8 cellular contexts compared by ENCODE assay signal in the genomic region with DNA sequence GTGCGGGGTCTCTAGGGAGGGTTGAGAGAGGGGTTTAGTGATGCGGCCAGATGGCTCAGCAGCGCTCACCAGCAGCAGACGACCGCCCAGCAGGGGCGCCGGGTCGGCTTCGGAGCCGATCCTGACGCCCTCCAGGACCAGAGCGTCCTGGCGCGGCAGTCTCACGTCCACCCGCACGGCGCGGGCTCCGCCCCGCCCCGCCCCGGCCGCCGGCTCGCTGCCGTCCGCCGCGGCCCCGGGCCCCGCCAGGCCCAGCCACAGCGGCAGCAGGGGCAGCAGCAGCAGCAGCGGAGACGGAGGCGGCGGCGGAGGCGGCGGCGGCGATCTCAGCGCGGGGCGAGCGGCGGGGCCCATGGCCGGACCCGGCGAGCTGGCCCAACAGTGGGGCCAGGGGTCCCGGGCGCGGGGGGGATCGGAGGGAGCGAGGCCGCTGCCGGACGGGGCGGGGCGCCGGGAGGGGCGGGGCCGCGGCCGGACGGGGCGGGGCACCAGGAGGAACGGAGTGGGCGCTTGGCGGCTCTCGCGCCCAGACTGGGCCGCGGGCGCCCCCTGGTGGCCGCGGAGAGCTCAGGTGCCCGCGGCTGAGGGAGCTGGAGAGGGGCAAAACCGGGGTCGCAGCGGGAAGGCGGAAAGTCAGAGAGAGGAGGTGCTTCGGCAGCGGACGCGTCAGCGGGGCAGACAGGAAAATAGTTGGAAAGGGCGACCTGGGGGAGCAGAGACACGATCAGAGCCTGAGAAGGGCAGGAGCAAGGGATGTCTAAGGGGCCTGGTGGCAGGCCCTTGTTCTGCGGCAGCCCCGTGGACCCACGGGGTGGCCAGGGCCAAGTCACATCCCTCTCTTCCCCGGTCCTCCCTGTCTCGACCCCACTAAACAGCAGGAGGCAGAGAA. TPM values are rescaled to one million over a fixed set of nuclear protein-coding genes. Genes with fewer than 3 reads are reported as not detected.
DNase-seq lines count a peak whose midpoint lies in the region; ATAC-seq and TF ChIP-seq lines count a peak whose summit lies in the region.

RNF215 (minus strand) TSS at position 452 of the 889 bp plus-strand sequence; CDS start at position 354, 98 bp downstream.

- no peak within 1 kb of the TSS for H3K27ac ChIP-seq in liver (ENCODE audit: low read depth in 1 of 2, low read length in 2 of 2)

- H3K4me3 ChIP-seq in liver (ENCODE audit: low read depth in 1 of 3, low read length in 3 of 3): peak within 1 kb of the TSS; percentile 27 to 86 (median 75)

- H3K9me3 ChIP-seq in liver (ENCODE audit: control insufficient read depth in 4 of 4, low read length in 3 of 4): no peaks in the 10 kb centered on the region

- peaks cover 6 to 26% (median 19%) of the 10 kb centered on the region in 4 donors for H3K4me1 ChIP-seq in liver (ENCODE audit: control insufficient read depth in 4 of 4, insufficient read depth in 4 of 4, low read length in 3 of 4)

- H3K27me3 ChIP-seq in liver (ENCODE audit: control insufficient read depth in 4 of 4, insufficient read depth in 4 of 4, low read length in 3 of 4): no peaks in the 10 kb centered on the region

- DNase-seq in SIG-M5 treated with dmso at 0.1 percent for 504 hours (lab: John Stamatoyannopoulos, UW; ENCODE audit: unreplicated experiment) (peak; percentile 52), SIG-M5 (lab: John Stamatoyannopoulos, UW) (no peak), NCI-H460 (ENCODE audit: extremely low read depth, low read depth) (peak; percentile 60), dermis blood vessel endothelial cell (peak; percentile 88)
- peak; percentile 59 to 63 for DNase-seq in activated CD4-positive, alpha-beta T cell treated with anti-CD3 and anti-CD28 coated beads, Interleukin-2, amount 50 U/mL, for 24 hours (ENCODE audit: low read depth in 1 of 2, low spot score in 1 of 2)
- peak; percentile 78 for DNase-seq in stimulated activated CD4-positive, alpha-beta T cell treated with anti-CD3 and anti-CD28 coated beads, Interleukin-4, amount 100 ng/mL, for 1 hour

- peaks cover 0 to 12% (median 0%) of the 10 kb centered on the region in 4 donors for H3K36me3 ChIP-seq in liver (ENCODE audit: control insufficient read depth in 4 of 4, insufficient read depth in 3 of 4, low read depth in 1 of 4, low read length in 3 of 4)

- TF ChIP-seq RAD21 in liver (IDR thresholded peaks at IDR 0.05): peak; percentile 75 to 82

- peak; percentile 70 for ATAC-seq in HG03064 (IDR thresholded peaks at IDR 0.05; ENCODE audit: low read depth, unreplicated experiment)

- WGBS in liver: 2% methylated on average over 95 of the region's 95 CpGs

- peak within 1 kb of the TSS in 1 of 2 donors; percentile 66 for H3K9ac ChIP-seq in liver (ENCODE audit: low read depth in 1 of 2, low read length in 2 of 2)

- peak; percentile 86 for TF ChIP-seq CTCF in liver (IDR thresholded peaks at IDR 0.05; ENCODE audit: low read depth, low read length, missing input control)

TF ChIP-seq in liver, 16 proteins besides CTCF, POLR2A, EP300 and RAD21:
- no peak for TF ChIP-seq NR2F2 (IDR thresholded peaks at IDR 0.05)
- TF ChIP-seq, protein P1, sequence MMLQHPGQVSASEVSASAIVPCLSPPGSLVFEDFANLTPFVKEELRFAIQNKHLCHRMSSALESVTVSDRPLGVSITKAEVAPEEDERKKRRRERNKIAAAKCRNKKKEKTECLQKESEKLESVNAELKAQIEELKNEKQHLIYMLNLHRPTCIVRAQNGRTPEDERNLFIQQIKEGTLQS (IDR thresholded peaks at IDR 0.05): no peak
- no peak for TF ChIP-seq GABPA (IDR thresholded peaks at IDR 0.05 in 1 of 2, conservative IDR thresholded peaks at IDR 0.05 in 1 of 2)
- no peak for TF ChIP-seq TAF1 (conservative IDR thresholded peaks at IDR 0.05)
- TF ChIP-seq EGR1 (IDR thresholded peaks at IDR 0.05; ENCODE audit: low read depth in 2 of 2): no peak
- TF ChIP-seq, protein P2, sequence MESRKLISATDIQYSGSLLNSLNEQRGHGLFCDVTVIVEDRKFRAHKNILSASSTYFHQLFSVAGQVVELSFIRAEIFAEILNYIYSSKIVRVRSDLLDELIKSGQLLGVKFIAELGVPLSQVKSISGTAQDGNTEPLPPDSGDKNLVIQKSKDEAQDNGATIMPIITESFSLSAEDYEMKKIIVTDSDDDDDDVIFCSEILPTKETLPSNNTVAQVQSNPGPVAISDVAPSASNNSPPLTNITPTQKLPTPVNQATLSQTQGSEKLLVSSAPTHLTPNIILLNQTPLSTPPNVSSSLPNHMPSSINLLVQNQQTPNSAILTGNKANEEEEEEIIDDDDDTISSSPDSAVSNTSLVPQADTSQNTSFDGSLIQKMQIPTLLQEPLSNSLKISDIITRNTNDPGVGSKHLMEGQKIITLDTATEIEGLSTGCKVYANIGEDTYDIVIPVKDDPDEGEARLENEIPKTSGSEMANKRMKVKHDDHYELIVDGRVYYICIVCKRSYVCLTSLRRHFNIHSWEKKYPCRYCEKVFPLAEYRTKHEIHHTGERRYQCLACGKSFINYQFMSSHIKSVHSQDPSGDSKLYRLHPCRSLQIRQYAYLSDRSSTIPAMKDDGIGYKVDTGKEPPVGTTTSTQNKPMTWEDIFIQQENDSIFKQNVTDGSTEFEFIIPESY (IDR thresholded peaks at IDR 0.05): no peak
- TF ChIP-seq MAX (IDR thresholded peaks at IDR 0.05): no peak
- no peak for TF ChIP-seq JUND (IDR thresholded peaks at IDR 0.05)
- no peak for TF ChIP-seq HNF4A (conservative IDR thresholded peaks at IDR 0.05)
- no peak for TF ChIP-seq RXRA (IDR thresholded peaks at IDR 0.05)

RNA-seq across cellular contexts. Expression of gene RNF215, which starts in this region (rescaled TPM):
- 17.0 and 19.3 TPM in 2 replicates for total RNA-seq in NCI-H460 (2014; rRNA removed; shearing (Covaris generic))
- 85.3 and 89.5 TPM in 2 replicates for polyA plus RNA-seq in NCI-H460 (2014; cell fraction: nucleus; rRNA removed)
- total RNA-seq in dermis blood vessel endothelial cell: 15.1 and 29.3 TPM in 2 replicates
- 1 to 10 TPM; 7.2 to 7.3 TPM for total RNA-seq in liver
- polyA plus RNA-seq in liver: 1 to 10 TPM in 1 of 2 donors, under 1 TPM in 1; 0.71 to 4.4 TPM
